Comparison of ENCODE assay signal across 2 cellular contexts in genomic region chr2:149585317-149585885, GRCh38.
TF ChIP-seq lines count a peak whose summit lies in the region.

No MANE protein-coding gene starts in this region.

TF ChIP-seq in SK-N-SH, 30 proteins besides CTCF, POLR2A, EP300 and RAD21 (continued from another document):
- TF ChIP-seq, protein P1, sequence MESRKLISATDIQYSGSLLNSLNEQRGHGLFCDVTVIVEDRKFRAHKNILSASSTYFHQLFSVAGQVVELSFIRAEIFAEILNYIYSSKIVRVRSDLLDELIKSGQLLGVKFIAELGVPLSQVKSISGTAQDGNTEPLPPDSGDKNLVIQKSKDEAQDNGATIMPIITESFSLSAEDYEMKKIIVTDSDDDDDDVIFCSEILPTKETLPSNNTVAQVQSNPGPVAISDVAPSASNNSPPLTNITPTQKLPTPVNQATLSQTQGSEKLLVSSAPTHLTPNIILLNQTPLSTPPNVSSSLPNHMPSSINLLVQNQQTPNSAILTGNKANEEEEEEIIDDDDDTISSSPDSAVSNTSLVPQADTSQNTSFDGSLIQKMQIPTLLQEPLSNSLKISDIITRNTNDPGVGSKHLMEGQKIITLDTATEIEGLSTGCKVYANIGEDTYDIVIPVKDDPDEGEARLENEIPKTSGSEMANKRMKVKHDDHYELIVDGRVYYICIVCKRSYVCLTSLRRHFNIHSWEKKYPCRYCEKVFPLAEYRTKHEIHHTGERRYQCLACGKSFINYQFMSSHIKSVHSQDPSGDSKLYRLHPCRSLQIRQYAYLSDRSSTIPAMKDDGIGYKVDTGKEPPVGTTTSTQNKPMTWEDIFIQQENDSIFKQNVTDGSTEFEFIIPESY (IDR thresholded peaks at IDR 0.05; ENCODE audit: borderline replicate concordance, low read depth), result no peak
- TF ChIP-seq SMC3 (IDR thresholded peaks at IDR 0.05; ENCODE audit: low read depth, low read length) (no peak), FOXM1 (IDR thresholded peaks at IDR 0.05; ENCODE audit: low read depth) (no peak), EZH2phosphoT487 (IDR thresholded peaks at IDR 0.05; ENCODE audit: borderline replicate concordance, low read depth) (no peak), SIN3A (IDR thresholded peaks at IDR 0.05; ENCODE audit: borderline replicate concordance, low read depth, low read length) (no peak), TCF12 (IDR thresholded peaks at IDR 0.05) (no peak), NFIC (IDR thresholded peaks at IDR 0.05; ENCODE audit: borderline replicate concordance) (no peak)
- TF ChIP-seq, protein P2, sequence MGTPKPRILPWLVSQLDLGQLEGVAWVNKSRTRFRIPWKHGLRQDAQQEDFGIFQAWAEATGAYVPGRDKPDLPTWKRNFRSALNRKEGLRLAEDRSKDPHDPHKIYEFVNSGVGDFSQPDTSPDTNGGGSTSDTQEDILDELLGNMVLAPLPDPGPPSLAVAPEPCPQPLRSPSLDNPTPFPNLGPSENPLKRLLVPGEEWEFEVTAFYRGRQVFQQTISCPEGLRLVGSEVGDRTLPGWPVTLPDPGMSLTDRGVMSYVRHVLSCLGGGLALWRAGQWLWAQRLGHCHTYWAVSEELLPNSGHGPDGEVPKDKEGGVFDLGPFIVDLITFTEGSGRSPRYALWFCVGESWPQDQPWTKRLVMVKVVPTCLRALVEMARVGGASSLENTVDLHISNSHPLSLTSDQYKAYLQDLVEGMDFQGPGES (IDR thresholded peaks at IDR 0.05; ENCODE audit: low read depth, low read length), result no peak

TF ChIP-seq in SK-N-SH treated with all-trans-retinoic acid at 6 μM for 48 hours, 23 proteins besides CTCF, POLR2A, EP300 and RAD21 (continued from another document):
- TF ChIP-seq PATZ1 (CRISPR knock-in tag; IDR thresholded peaks at IDR 0.05; ENCODE audit: borderline replicate concordance), result no peak
- TF ChIP-seq, protein P3, sequence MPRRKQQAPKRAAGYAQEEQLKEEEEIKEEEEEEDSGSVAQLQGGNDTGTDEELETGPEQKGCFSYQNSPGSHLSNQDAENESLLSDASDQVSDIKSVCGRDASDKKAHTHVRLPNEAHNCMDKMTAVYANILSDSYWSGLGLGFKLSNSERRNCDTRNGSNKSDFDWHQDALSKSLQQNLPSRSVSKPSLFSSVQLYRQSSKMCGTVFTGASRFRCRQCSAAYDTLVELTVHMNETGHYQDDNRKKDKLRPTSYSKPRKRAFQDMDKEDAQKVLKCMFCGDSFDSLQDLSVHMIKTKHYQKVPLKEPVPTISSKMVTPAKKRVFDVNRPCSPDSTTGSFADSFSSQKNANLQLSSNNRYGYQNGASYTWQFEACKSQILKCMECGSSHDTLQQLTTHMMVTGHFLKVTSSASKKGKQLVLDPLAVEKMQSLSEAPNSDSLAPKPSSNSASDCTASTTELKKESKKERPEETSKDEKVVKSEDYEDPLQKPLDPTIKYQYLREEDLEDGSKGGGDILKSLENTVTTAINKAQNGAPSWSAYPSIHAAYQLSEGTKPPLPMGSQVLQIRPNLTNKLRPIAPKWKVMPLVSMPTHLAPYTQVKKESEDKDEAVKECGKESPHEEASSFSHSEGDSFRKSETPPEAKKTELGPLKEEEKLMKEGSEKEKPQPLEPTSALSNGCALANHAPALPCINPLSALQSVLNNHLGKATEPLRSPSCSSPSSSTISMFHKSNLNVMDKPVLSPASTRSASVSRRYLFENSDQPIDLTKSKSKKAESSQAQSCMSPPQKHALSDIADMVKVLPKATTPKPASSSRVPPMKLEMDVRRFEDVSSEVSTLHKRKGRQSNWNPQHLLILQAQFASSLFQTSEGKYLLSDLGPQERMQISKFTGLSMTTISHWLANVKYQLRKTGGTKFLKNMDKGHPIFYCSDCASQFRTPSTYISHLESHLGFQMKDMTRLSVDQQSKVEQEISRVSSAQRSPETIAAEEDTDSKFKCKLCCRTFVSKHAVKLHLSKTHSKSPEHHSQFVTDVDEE (CRISPR knock-in tag; IDR thresholded peaks at IDR 0.05), result no peak
- no peak for TF ChIP-seq OSR1 (CRISPR knock-in tag; IDR thresholded peaks at IDR 0.05)
- no peak for TF ChIP-seq GLIS3 (CRISPR knock-in tag; IDR thresholded peaks at IDR 0.05)
- TF ChIP-seq BACH2 (CRISPR knock-in tag; IDR thresholded peaks at IDR 0.05; ENCODE audit: borderline replicate concordance), result no peak
- no peak for TF ChIP-seq ZNF8 (CRISPR knock-in tag; IDR thresholded peaks at IDR 0.05)
- TF ChIP-seq, protein P4, sequence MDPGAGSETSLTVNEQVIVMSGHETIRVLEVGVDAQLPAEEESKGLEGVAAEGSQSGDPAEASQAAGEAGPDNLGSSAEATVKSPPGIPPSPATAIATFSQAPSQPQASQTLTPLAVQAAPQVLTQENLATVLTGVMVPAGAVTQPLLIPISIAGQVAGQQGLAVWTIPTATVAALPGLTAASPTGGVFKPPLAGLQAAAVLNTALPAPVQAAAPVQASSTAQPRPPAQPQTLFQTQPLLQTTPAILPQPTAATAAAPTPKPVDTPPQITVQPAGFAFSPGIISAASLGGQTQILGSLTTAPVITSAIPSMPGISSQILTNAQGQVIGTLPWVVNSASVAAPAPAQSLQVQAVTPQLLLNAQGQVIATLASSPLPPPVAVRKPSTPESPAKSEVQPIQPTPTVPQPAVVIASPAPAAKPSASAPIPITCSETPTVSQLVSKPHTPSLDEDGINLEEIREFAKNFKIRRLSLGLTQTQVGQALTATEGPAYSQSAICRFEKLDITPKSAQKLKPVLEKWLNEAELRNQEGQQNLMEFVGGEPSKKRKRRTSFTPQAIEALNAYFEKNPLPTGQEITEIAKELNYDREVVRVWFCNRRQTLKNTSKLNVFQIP (CRISPR knock-in tag; IDR thresholded peaks at IDR 0.05; ENCODE audit: borderline replicate concordance, low read depth), result no peak
- no peak for TF ChIP-seq ZFP30 (CRISPR knock-in tag; IDR thresholded peaks at IDR 0.05)
- TF ChIP-seq PPARA (CRISPR knock-in tag; IDR thresholded peaks at IDR 0.05; ENCODE audit: borderline replicate concordance), result no peak
- no peak for TF ChIP-seq ZFP3 (CRISPR knock-in tag; IDR thresholded peaks at IDR 0.05)
